20 cellular contexts compared by ENCODE assay signal in the genomic region with DNA sequence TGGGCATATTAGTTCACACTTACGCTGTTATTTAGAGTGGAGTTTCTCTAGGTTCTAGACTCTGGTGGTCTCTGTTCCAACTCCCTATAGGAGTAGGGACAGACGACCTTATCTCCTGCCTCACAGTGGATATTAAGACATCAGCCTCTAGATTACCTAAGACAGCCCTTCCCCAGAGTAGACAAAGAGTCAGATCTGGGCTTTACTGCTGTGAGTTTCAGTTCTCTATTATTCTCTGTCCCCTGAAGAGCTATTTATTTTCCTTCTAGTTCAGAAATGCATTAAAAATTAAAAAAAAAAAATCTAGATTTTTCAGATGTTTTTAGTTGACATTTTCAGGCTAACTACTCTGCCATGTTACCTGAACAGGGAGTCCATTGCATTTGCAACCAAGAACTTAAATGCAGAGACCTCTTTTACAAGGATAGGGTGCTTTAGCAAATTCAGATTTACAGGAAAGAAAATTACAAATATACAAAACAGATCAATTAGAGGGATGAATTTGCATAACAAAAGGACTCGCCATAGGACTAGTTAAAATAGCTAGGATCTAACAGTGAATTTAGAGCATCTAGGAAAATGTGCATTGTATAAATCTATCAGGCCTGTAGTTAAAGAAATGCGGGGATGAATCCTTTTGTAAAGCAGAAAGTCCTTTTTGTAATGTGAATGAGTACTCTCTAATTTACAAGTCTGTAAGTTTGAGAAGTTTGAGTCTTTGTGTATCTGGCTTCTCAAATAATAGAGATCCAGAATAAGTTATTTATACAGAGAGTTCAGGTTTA.
A peak's percentile ranks its signal among the peaks of the same experiment; 100 is the strongest.
DNase-seq lines count a peak whose midpoint lies in the region; ATAC-seq and TF ChIP-seq lines count a peak whose summit lies in the region.
"Had no signal": no experiment of that assay in that cellular context is flagged by ENCODE, and none has a peak within 500 bp of the region (broad histone marks: within the 10 kb centered on the region; RNA-seq: fewer than 3 reads in every experiment).

No MANE protein-coding gene starts in this region.

- H3K27me3 ChIP-seq in tibial nerve, result no peaks in the 10 kb centered on the region
- H3K27me3 ChIP-seq: adrenal gland, right atrium auricular region had no signal

- DNase-seq in SIG-M5 treated with dmso at 0.1 percent for 504 hours (lab: John Stamatoyannopoulos, UW; ENCODE audit: unreplicated experiment), result peak; percentile 42
- no peak for DNase-seq in SIG-M5 (lab: John Stamatoyannopoulos, UW)
- DNase-seq in NOMO-1 (lab: John Stamatoyannopoulos, UW; ENCODE audit: unreplicated experiment in 2 of 2), result peak; percentile 44 to 91
- no peak for DNase-seq in tibial nerve (ENCODE audit: low spot score in 2 of 2)
- no peak for DNase-seq in HT-29 (ENCODE audit: low spot score)
- DNase-seq in erythroblast (lab: John Stamatoyannopoulos, UW), result no peak
- DNase-seq: activated CD8-positive, alpha-beta T cell treated with anti-CD3 and anti-CD28 coated beads, Interleukin-2, amount 10 ng/mL, durations not matched to agents 7 days and 5 days; central memory CD4-positive, alpha-beta T cell; effector CD8-positive, alpha-beta T cell; left colon; NCI-H1694; PC-3; SK-N-SH; substantia nigra had no signal

- no peaks in the 10 kb centered on the region for H3K36me3 ChIP-seq in tibial nerve
- H3K36me3 ChIP-seq: adrenal gland, neutrophil, right atrium auricular region had no signal

- no peaks in the 10 kb centered on the region for H3K9me3 ChIP-seq in tibial nerve
- H3K9me3 ChIP-seq: adrenal gland, neutrophil, right atrium auricular region, SK-N-SH had no signal

- TF ChIP-seq EP300 in tibial nerve (IDR thresholded peaks at IDR 0.05), result no peak

- H3K27ac ChIP-seq in tibial nerve, result no peak overlapping the region
- H3K27ac ChIP-seq: 22Rv1, adrenal gland, neutrophil, right atrium auricular region had no signal

- no peaks in the 10 kb centered on the region for H3K4me1 ChIP-seq in tibial nerve
- H3K4me1 ChIP-seq: adrenal gland, right atrium auricular region had no signal

- peak; percentile 54 for ATAC-seq in HG03066 (IDR thresholded peaks at IDR 0.05; ENCODE audit: low read depth, unreplicated experiment)
- no peak for ATAC-seq in HG02885 (IDR thresholded peaks at IDR 0.05; ENCODE audit: poor library complexity, unreplicated experiment)
- ATAC-seq: activated CD8-positive, alpha-beta T cell treated with anti-CD3 and anti-CD28 coated beads, Interleukin-2, amount 10 ng/mL, durations not matched to agents 7 days and 5 days; left colon; PC-3 had no signal

- no peak for TF ChIP-seq CTCF in tibial nerve (IDR thresholded peaks at IDR 0.05)

- 83 to 86% methylated on average over 4 of the region's 4 CpGs for WGBS in tibial nerve, 2 donors

- no peak for TF ChIP-seq POLR2A in tibial nerve (IDR thresholded peaks at IDR 0.05)
- TF ChIP-seq POLR2A in erythroblast (IDR thresholded peaks at IDR 0.05; ENCODE audit: low read length), result no peak

- H3K4me3 ChIP-seq in tibial nerve, result no peak overlapping the region
- H3K4me3 ChIP-seq: adrenal gland, right atrium auricular region had no signal

Comparison
In these comparisons a context has a peak if more than half of its experiments do, and no peak if none do; other contexts are left out.
1. DNase-seq: peak in SIG-M5 treated with dmso at 0.1 percent for 504 hours (single experiment) and NOMO-1 (2 of 2); none in SIG-M5 (single experiment), tibial nerve (0 of 2), HT-29 (single experiment) and erythroblast (0 of 2).